ENCODE assay signal across 36 cellular contexts in the genomic region with DNA sequence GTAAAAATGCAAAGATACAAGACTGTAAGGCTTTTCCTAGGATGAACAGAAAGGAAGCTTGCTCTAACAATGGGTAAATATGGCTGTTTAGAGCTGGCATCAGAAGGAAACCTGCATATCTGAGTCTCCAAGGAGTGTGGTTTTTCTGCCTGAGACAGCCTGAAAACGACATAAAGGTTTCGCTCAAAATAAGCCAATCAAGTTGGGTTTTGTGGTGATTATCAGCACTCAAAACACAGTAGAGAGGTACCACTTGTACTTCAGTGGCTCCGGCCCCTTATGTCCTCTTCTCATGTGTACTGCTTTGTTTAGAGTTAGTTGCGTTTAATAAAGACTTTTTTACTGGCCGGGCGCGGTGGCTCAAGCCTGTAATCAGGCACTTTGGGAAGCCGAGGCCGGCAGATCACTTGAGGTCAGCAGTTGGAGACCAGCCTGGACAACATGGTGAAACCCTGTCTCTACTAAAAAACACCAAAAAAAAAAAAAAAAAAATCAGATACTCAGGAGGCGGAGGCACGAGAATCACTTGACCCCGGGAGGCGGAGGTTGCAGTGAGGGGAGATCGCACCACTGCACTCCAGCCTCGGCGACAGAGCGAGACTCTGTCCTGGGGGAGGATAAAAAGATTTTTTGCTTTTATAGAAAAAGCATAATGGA. TPM values are rescaled to one million over a fixed set of nuclear protein-coding genes. Genes with fewer than 3 reads are reported as not detected.
DNase-seq lines count a peak whose midpoint lies in the region; ATAC-seq, FAIRE-seq and TF ChIP-seq lines count a peak whose summit lies in the region.
"Had no signal": no experiment of that assay in that cellular context is flagged by ENCODE, and none has a peak within 500 bp of the region (broad histone marks: within the 10 kb centered on the region; RNA-seq: fewer than 3 reads in every experiment).

No MANE protein-coding gene starts in this region.

- peaks cover 4% of the 10 kb centered on the region for H3K27me3 Mint-ChIP-seq in neural progenitor cell (ENCODE audit: insufficient read depth, low read depth)
- H3K27me3 Mint-ChIP-seq: activated CD4-positive, alpha-beta T cell treated with anti-CD3 and anti-CD28 coated beads for 36 hours; activated naive CD4-positive, alpha-beta T cell treated with anti-CD3 and anti-CD28 coated beads, Interleukin-2, amount 50 U/mL, for 24 hours; IgD-negative memory B cell; stimulated activated naive CD8-positive, alpha-beta T cell treated with anti-CD3 and anti-CD28 coated beads, Interleukin-15, Interleukin-2, amounts not matched to agents 100 ng/mL and 50 ng/mL, for 24 hours had no signal

- H3K9me3 ChIP-seq in K562 (replicated peaks; ENCODE audit: control insufficient read depth, insufficient read depth, low read depth, low read length) (no peaks in the 10 kb centered on the region), neural progenitor cell (ENCODE audit: low read depth) (no peaks in the 10 kb centered on the region), upper lobe of left lung (no peaks in the 10 kb centered on the region)
- H3K9me3 ChIP-seq: Caco-2, esophagus muscularis mucosa, left ventricle myocardium inferior, pancreas, spleen, tibial nerve had no signal

- H3K27ac ChIP-seq in K562 (ENCODE audit: extremely low read depth, low read depth, low read length) (no peak overlapping the region), neural progenitor cell (no peak overlapping the region), upper lobe of left lung (peak overlapping the region; percentile 37 to 64 (median 50))
- H3K27ac ChIP-seq: brain microvascular endothelial cell, C4-2B, esophagus muscularis mucosa, foreskin keratinocyte, left ventricle myocardium inferior, pancreas, VCaP had no signal

- DNase-seq in HEK293T (ENCODE audit: extremely low spot score) (peak; percentile 10), K562 (ENCODE audit: extremely low read depth in 1 of 4, low spot score in 3 of 4) (no peak), neural progenitor cell (ENCODE audit: low spot score) (no peak), upper lobe of left lung (peak in 1 of 2 donors; percentile 34), iPS-NIHi11 (ENCODE audit: low spot score) (no peak), medulla oblongata (ENCODE audit: extremely low spot score) (no peak), NCI-H748 treated with DMSO at 0.1 percent for 48 hours (lab: John Stamatoyannopoulos, UW) (no peak)
- DNase-seq: activated CD4-positive, alpha-beta T cell treated with anti-CD3 and anti-CD28 coated beads for 36 hours; activated CD8-positive, alpha-beta memory T cell treated with anti-CD3 and anti-CD28 coated beads for 24 hours; activated T-cell treated with anti-CD3 and anti-CD28 coated beads for 4 hours; amygdala; brain microvascular endothelial cell; Caco-2; cerebellar nuclear complex; DND-41; dorsolateral prefrontal cortex; foreskin keratinocyte; GF-D8; head of caudate nucleus; islet precursor cell; left ventricle myocardium inferior; pancreas; SHP77 treated with DMSO at 0.1 percent for 48 hours; spleen; stimulated activated CD8-positive, alpha-beta memory T cell treated with anti-CD3 and anti-CD28 coated beads, Interleukin-4, amount 100 ng/mL, for 48 hours; T-helper 9 cell had no signal

- CTCF ChIA-PET in HEK293T (lab: Yijun Ruan, JAX) (no interaction called here), K562 (lab: Yijun Ruan, JAX; ENCODE audit: low intra/inter-chr PET ratio) (no interaction called here)

- FAIRE-seq in K562 (lab: Jason Lieb, UNC), result no peak
- FAIRE-seq: endometrium, pancreas had no signal

- no peak for TF ChIP-seq RAD21 in K562 (CRISPR knock-in tag; conservative IDR thresholded peaks at IDR 0.05 in 1 of 2, IDR thresholded peaks at IDR 0.05 in 1 of 2)

- no peaks in the 10 kb centered on the region for H4K20me1 ChIP-seq in K562 (replicated peaks; ENCODE audit: control insufficient read depth, insufficient read depth, low read length)
- H4K20me1 ChIP-seq in neural progenitor cell (ENCODE audit: low read depth), result no peaks in the 10 kb centered on the region

- H3K79me2 ChIP-seq in K562 (ENCODE audit: control insufficient read depth, insufficient read depth, low read length) (no peaks in the 10 kb centered on the region), neural progenitor cell (ENCODE audit: low read depth) (no peaks in the 10 kb centered on the region)

- H2AFZ ChIP-seq in K562 (ENCODE audit: low read depth, low read length) (peak overlapping the region; percentile 49; the same call in 1 of the 2 replicates), neural progenitor cell (replicated peaks) (peak overlapping the region; percentile 87)

- TF ChIP-seq POLR2A in K562 (conservative IDR thresholded peaks at IDR 0.05) (no peak), upper lobe of left lung (IDR thresholded peaks at IDR 0.05) (peak in 1 of 4 donors; percentile 39)

- intact Hi-C loops in K562 (cut with micrococcal nuclease), result no loop called here

- H3K4me2 ChIP-seq in K562 (ENCODE audit: insufficient read depth, low read length) (peak overlapping the region; percentile 52), neural progenitor cell (no peak overlapping the region)

- H3K4me1 ChIP-seq in K562 (replicated peaks in 1 of 2; ENCODE audit: control insufficient read depth in 2 of 2, insufficient read depth in 2 of 2, low read length in 2 of 2) (no peaks in the 10 kb centered on the region; a peak in 1 of 5 replicates), neural progenitor cell (peaks cover 4% of the 10 kb centered on the region), upper lobe of left lung (peaks cover 3 to 7% (median 4%) of the 10 kb centered on the region in 4 donors)
- H3K4me1 ChIP-seq: Caco-2, esophagus muscularis mucosa, foreskin keratinocyte, pancreas, spleen had no signal

- TF ChIP-seq EP300 in K562 (IDR thresholded peaks at IDR 0.05; ENCODE audit: low read length), result no peak
- TF ChIP-seq EP300 in upper lobe of left lung (IDR thresholded peaks at IDR 0.05), result no peak

- no peaks in the 10 kb centered on the region for H3K36me3 Mint-ChIP-seq in neural progenitor cell
- H3K36me3 Mint-ChIP-seq: IgD-negative memory B cell had no signal

- H3K27me3 ChIP-seq in K562 (ENCODE audit: control insufficient read depth in 2 of 2, insufficient read depth in 2 of 2, low read length in 2 of 2) (no peaks in the 10 kb centered on the region), neural progenitor cell (no peaks in the 10 kb centered on the region), upper lobe of left lung (no peaks in the 10 kb centered on the region)
- H3K27me3 ChIP-seq: brain microvascular endothelial cell, dorsolateral prefrontal cortex, esophagus muscularis mucosa, foreskin keratinocyte, pancreas, spleen, tibial nerve had no signal

- H3K9me3 Mint-ChIP-seq in neural progenitor cell, result no peaks in the 10 kb centered on the region
- H3K9me3 Mint-ChIP-seq: activated naive CD4-positive, alpha-beta T cell treated with anti-CD3 and anti-CD28 coated beads, Interleukin-2, amount 50 U/mL, for 24 hours; IgD-negative memory B cell; nephron; stimulated activated naive CD8-positive, alpha-beta T cell treated with anti-CD3 and anti-CD28 coated beads, Interleukin-15, Interleukin-2, amounts not matched to agents 100 ng/mL and 50 ng/mL, for 24 hours had no signal

- in situ Hi-C loops in K562 (cut with MboI), result no loop called here

- WGBS in K562 (ENCODE audit: insufficient coverage, low coverage, missing lambda C conversion rate), result 25% methylated on average over 15 of the region's 17 CpGs
- 70 to 78% methylated on average over 17 of the region's 17 CpGs for WGBS in upper lobe of left lung, 2 donors

- H3K4me1 Mint-ChIP-seq in neural progenitor cell, result no peaks in the 10 kb centered on the region
- H3K4me1 Mint-ChIP-seq: IgD-negative memory B cell, nephron had no signal

- no peak overlapping the region for H3K27ac Mint-ChIP-seq in neural progenitor cell
- H3K27ac Mint-ChIP-seq: activated CD4-positive, alpha-beta T cell treated with anti-CD3 and anti-CD28 coated beads for 36 hours; activated naive CD4-positive, alpha-beta T cell treated with anti-CD3 and anti-CD28 coated beads, Interleukin-2, amount 50 U/mL, for 24 hours; IgD-negative memory B cell; nephron; stimulated activated naive CD8-positive, alpha-beta T cell treated with anti-CD3 and anti-CD28 coated beads, Interleukin-15, Interleukin-2, amounts not matched to agents 100 ng/mL and 50 ng/mL, for 24 hours had no signal

- H3K4me3 ChIP-seq in K562 (no peak overlapping the region), neural progenitor cell (no peak overlapping the region), upper lobe of left lung (peak overlapping the region in 3 of 4 donors; percentile 10 to 25 (median 25))
- H3K4me3 ChIP-seq: esophagus muscularis mucosa, left ventricle myocardium inferior, pancreas, spleen, tibial nerve had no signal

- POLR2A ChIA-PET in HEK293T (lab: Yijun Ruan, JAX), result no interaction called here
- POLR2A ChIA-PET in K562 (lab: Yijun Ruan, JAX), result interaction anchor here (0.8 kb wide), 1 partner anchor 8 kb away, joined by 3 read pairs; no protein-coding TSS in a partner anchor

- H3F3A ChIP-seq in neural progenitor cell (ENCODE audit: low read depth), result no peaks in the 10 kb centered on the region

- H3K9ac ChIP-seq in K562 (ENCODE audit: insufficient read depth in 1 of 2, low read depth in 2 of 2, low read length in 2 of 2) (no peak overlapping the region), neural progenitor cell (no peak overlapping the region)

- no peaks in the 10 kb centered on the region for H3K9me1 ChIP-seq in K562 (ENCODE audit: control insufficient read depth, insufficient read depth, low read length)

- no peak overlapping the region for H3K4me3 Mint-ChIP-seq in neural progenitor cell
- H3K4me3 Mint-ChIP-seq: activated CD4-positive, alpha-beta T cell treated with anti-CD3 and anti-CD28 coated beads for 36 hours; activated naive CD4-positive, alpha-beta T cell treated with anti-CD3 and anti-CD28 coated beads, Interleukin-2, amount 50 U/mL, for 24 hours; nephron; stimulated activated naive CD8-positive, alpha-beta T cell treated with anti-CD3 and anti-CD28 coated beads, Interleukin-15, Interleukin-2, amounts not matched to agents 100 ng/mL and 50 ng/mL, for 24 hours had no signal

- peak; percentile 33; the same call in 1 of the 3 replicates for ATAC-seq in K562
- ATAC-seq in upper lobe of left lung (ENCODE audit: low FRiP score in 2 of 2), result peak in 1 of 2 donors; percentile 63
- ATAC-seq: activated CD4-positive, alpha-beta T cell treated with anti-CD3 and anti-CD28 coated beads for 36 hours; foreskin keratinocyte; Panc1; pancreas had no signal

- H3K36me3 ChIP-seq in K562 (ENCODE audit: control insufficient read depth, insufficient read depth, low read length) (no peaks in the 10 kb centered on the region), neural progenitor cell (no peaks in the 10 kb centered on the region), upper lobe of left lung (no peaks in the 10 kb centered on the region)
- H3K36me3 ChIP-seq: brain microvascular endothelial cell, esophagus muscularis mucosa, left ventricle myocardium inferior, pancreas, spleen, tibial nerve had no signal

- no peak for TF ChIP-seq CTCF in K562 (IDR thresholded peaks at IDR 0.05 in 2 of 3, conservative IDR thresholded peaks at IDR 0.05 in 1 of 3; ENCODE audit: insufficient read depth in 2 of 3, low read depth in 1 of 3, low read length in 3 of 3)
- no peak for TF ChIP-seq CTCF in neural progenitor cell (IDR thresholded peaks at IDR 0.05)
- no peak for TF ChIP-seq CTCF in upper lobe of left lung (IDR thresholded peaks at IDR 0.05)

- BruUV-seq in K562 (replicated peaks; lab: Mats Ljungman, UMichigan), result no TSS peak

RNA-seq across cellular contexts. Expression of a gene that starts 39.4 kb away (rescaled TPM):
- total RNA-seq in K562 (2011; cell fraction: chromatin; rRNA removed; ENCODE audit: low replicate concordance), result 3.9 and 5.8 TPM in 2 replicates
- 4.7 and 6.2 TPM in 2 replicates for total RNA-seq in K562 (2011; cell fraction: nucleolus; rRNA removed)
- 5.8 and 8.8 TPM in 2 replicates for total RNA-seq in K562 (2011; cell fraction: nucleoplasm; rRNA removed)
- total RNA-seq in K562 (2014; rRNA removed) (8.5 and 9.7 TPM in 2 replicates), K562 (2014; rRNA removed; fragmentation: Illumina TruSeq; extraction: Trizol) (7.3 and 8.8 TPM in 2 replicates), K562 (2015; rRNA removed; fragmentation: Illumina TruSeq; extraction: Trizol) (4.7 and 4.8 TPM in 2 replicates), K562 (2021) (9.8 and 11.9 TPM in 2 replicates), neural progenitor cell (ENCODE audit: low replicate concordance) (0.12 and 0.41 TPM in 2 replicates), upper lobe of left lung (100 to 1,000 TPM in 2 of 6 donors, 10 to 100 TPM in 4; 51.8 to 135 (median 83.5) TPM)
- polyA plus RNA-seq in K562 (2011; rRNA removed) (6.2 and 6.9 TPM in 2 replicates), K562 (2014; fragmentation: Illumina TruSeq; extraction: Trizol) (9.6 and 10.1 TPM in 2 replicates), K562 (2014; fragmentation: Nextera tagmentation; extraction: Ambion mirVana) (1 to 10 TPM; 3.3 to 4.8 TPM), K562 (2014; rRNA removed) (6.5 and 6.9 TPM in 2 replicates)
- 3.8 and 3.9 TPM in 2 replicates for polyA plus RNA-seq in K562 (2011; cell fraction: cytosol; rRNA removed)
- 2.6 and 2.7 TPM in 2 replicates for polyA plus RNA-seq in K562 (2011; cell fraction: nucleus; rRNA removed)
- polyA plus RNA-seq in K562 (2012), result 5.6 and 7.2 TPM in 2 replicates
- 6.8 and 8.0 TPM in 2 replicates for polyA minus RNA-seq in K562 (2011; rRNA and poly(A)+ RNA removed)
- polyA minus RNA-seq in K562 (2011; cell fraction: cytosol; rRNA and poly(A)+ RNA removed), result 4.5 and 5.0 TPM in 2 replicates
- 3.4 and 4.4 TPM in 2 replicates for polyA minus RNA-seq in K562 (2011; cell fraction: nucleus; rRNA and poly(A)+ RNA removed)

Comparison
In these comparisons a context has a peak if more than half of its experiments do, and no peak if none do; other contexts are left out.
1. H3K27ac ChIP-seq: peak in upper lobe of left lung (4 of 4); none in K562 (single experiment) and neural progenitor cell (single experiment).
2. H3K4me3 ChIP-seq: peak in upper lobe of left lung (3 of 4); none in K562 (single experiment) and neural progenitor cell (single experiment).
3. RNA of a gene that starts 39.4 kb away (total RNA-seq): 51.8 to 135 TPM in upper lobe of left lung; 3.9 to 11.9 TPM in K562 and 0.12 to 0.41 TPM in neural progenitor cell; every median in the first group is over 4 times any median in the second.